12 cellular contexts compared by ENCODE assay signal in genomic region chr20:21613512-21613911, GRCh38.
A peak's percentile ranks its signal among the peaks of the same experiment; 100 is the strongest.
DNase-seq lines count a peak whose midpoint lies in the region; TF ChIP-seq lines count a peak whose summit lies in the region.
"Had no signal": no experiment of that assay in that cellular context is flagged by ENCODE, and none has a peak within 500 bp of the region (broad histone marks: within the 10 kb centered on the region; RNA-seq: fewer than 3 reads in every experiment).

No MANE protein-coding gene starts in this region.

- DNase-seq in DMS153 treated with DMSO at 0.1 percent for 48 hours (lab: John Stamatoyannopoulos, UW; ENCODE audit: unreplicated experiment) (peak; percentile 88), NCI-H146 (lab: John Stamatoyannopoulos, UW) (peak; percentile 83), SJCRH30 (peak; percentile 66 to 78), mucosa of gallbladder (ENCODE audit: low spot score) (peak; percentile 11), mesothelial cell of epicardium (ENCODE audit: low spot score in 2 of 2, unreplicated experiment in 2 of 2) (no peak), amniotic stem cell (lab: John Stamatoyannopoulos, UW) (no peak), type B pancreatic cell (ENCODE audit: extremely low spot score, unreplicated experiment) (no peak)
- no peak for DNase-seq in activated CD4-positive, alpha-beta T cell treated with anti-CD3 and anti-CD28 coated beads, Interleukin-2, amount 50 U/mL, for 1 hour
- DNase-seq: activated naive CD4-positive, alpha-beta T cell treated with anti-CD3 and anti-CD28 coated beads, Interleukin-2, amount 50 U/mL, for 16 hours; stimulated activated CD4-positive, alpha-beta T cell treated with anti-CD3 and anti-CD28 coated beads, Interleukin-4, amount 100 ng/mL, for 4 hours; stimulated activated naive CD4-positive, alpha-beta T cell treated with Interleukin-2 at 50 U/mL for 16 hours had no signal

- H3K36me3 ChIP-seq in SJCRH30: no peaks in the 10 kb centered on the region

- H3K4me3 Mint-ChIP-seq in mesothelial cell of epicardium: no peak overlapping the region
- H3K4me3 Mint-ChIP-seq in type B pancreatic cell: no peak overlapping the region
- H3K4me3 Mint-ChIP-seq: central memory CD8-positive, alpha-beta T cell had no signal

- H3K4me1 Mint-ChIP-seq in mesothelial cell of epicardium: peaks cover 1% of the 10 kb centered on the region
- H3K4me1 Mint-ChIP-seq in type B pancreatic cell (ENCODE audit: unreplicated experiment): peaks cover 4% of the 10 kb centered on the region
- H3K4me1 Mint-ChIP-seq: central memory CD8-positive, alpha-beta T cell had no signal

- H3K4me3 ChIP-seq in SJCRH30: no peak overlapping the region

- H3K36me3 Mint-ChIP-seq in mesothelial cell of epicardium (no peaks in the 10 kb centered on the region), type B pancreatic cell (no peaks in the 10 kb centered on the region)

- H3K4me1 ChIP-seq in SJCRH30: no peaks in the 10 kb centered on the region; the same call in 1 of the 2 replicates

- H3K27ac Mint-ChIP-seq in mesothelial cell of epicardium (no peak overlapping the region), type B pancreatic cell (no peak overlapping the region)

- TF ChIP-seq CTCF in mesothelial cell of epicardium (IDR thresholded peaks at IDR 0.05; ENCODE audit: unreplicated experiment) (no peak), type B pancreatic cell (conservative IDR thresholded peaks at IDR 0.05) (no peak)

- no peaks in the 10 kb centered on the region for H3K27me3 ChIP-seq in SJCRH30

- H3K27ac ChIP-seq in SJCRH30: no peak overlapping the region

- H3K27me3 Mint-ChIP-seq in mesothelial cell of epicardium (ENCODE audit: low read depth): peaks cover 76% of the 10 kb centered on the region
- H3K27me3 Mint-ChIP-seq in type B pancreatic cell: peaks cover 57% of the 10 kb centered on the region

- H3K9me3 ChIP-seq in SJCRH30 (replicated peaks): no peaks in the 10 kb centered on the region

- H3K9me3 Mint-ChIP-seq in mesothelial cell of epicardium: no peaks in the 10 kb centered on the region
- H3K9me3 Mint-ChIP-seq in type B pancreatic cell: no peaks in the 10 kb centered on the region
- H3K9me3 Mint-ChIP-seq: central memory CD8-positive, alpha-beta T cell had no signal

Comparison
In these comparisons a context has a peak if more than half of its experiments do, and no peak if none do; other contexts are left out.
1. DNase-seq: peak in DMS153 treated with DMSO at 0.1 percent for 48 hours (single experiment), NCI-H146 (single experiment), SJCRH30 (2 of 2) and mucosa of gallbladder (single experiment); none in activated CD4-positive, alpha-beta T cell treated with anti-CD3 and anti-CD28 coated beads, Interleukin-2, amount 50 U/mL, for 1 hour (single experiment), mesothelial cell of epicardium (0 of 2), amniotic stem cell (single experiment) and type B pancreatic cell (single experiment).